In the genomic region with DNA sequence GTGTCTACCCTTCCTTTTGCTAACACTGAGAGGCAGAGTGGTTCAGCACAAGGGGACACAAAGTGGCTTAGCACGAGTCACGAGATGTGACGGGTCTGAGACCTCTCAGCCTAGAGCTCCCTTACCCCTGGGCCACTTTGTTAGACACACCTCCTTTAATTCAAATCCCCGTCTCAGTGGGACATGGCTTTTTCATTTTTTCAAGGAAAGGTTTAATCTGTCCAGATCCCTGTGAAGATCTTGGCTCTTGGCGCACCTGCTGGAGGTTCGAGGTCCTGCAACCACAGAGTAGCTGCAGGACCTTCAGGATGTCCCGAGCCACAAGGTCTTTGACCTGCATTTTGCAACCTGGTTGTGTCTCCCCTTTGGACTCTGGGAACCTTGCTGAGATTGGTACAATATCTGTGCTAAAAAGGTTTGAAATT, we compare ENCODE assay signal across 10 cellular contexts. TPM values are rescaled to one million over a fixed set of nuclear protein-coding genes. Genes with fewer than 3 reads are reported as not detected.
DNase-seq lines count a peak whose midpoint lies in the region; ATAC-seq and TF ChIP-seq lines count a peak whose summit lies in the region.
"Had no signal": no experiment of that assay in that cellular context is flagged by ENCODE, and none has a peak within 500 bp of the region (broad histone marks: within the 10 kb centered on the region; RNA-seq: fewer than 3 reads in every experiment).

No MANE protein-coding gene starts in this region.

- H2BK12ac ChIP-seq in neuronal stem cell (ENCODE audit: low read length) = no peak overlapping the region

- POLR2A ChIA-PET in HEK293T (lab: Yijun Ruan, JAX) (no interaction called here), SK-N-SH (lab: Yijun Ruan, JAX) (no interaction called here)

- no peak overlapping the region for H3K27ac ChIP-seq in SK-N-SH (ENCODE audit: low read depth in 2 of 2, low read length in 1 of 2)
- H3K27ac ChIP-seq in stomach smooth muscle (ENCODE audit: low read length) = peak overlapping the region; percentile 60
- no peak overlapping the region for H3K27ac ChIP-seq in neuronal stem cell (replicated peaks; ENCODE audit: low read length)

- no peak overlapping the region for H2BK120ac ChIP-seq in neuronal stem cell (ENCODE audit: low read depth, low read length)

- H3K9ac ChIP-seq in SK-N-SH (no peak overlapping the region), stomach smooth muscle (ENCODE audit: low read length in 2 of 2) (no peak overlapping the region), neuronal stem cell (ENCODE audit: low read depth, low read length, poor library complexity) (no peak overlapping the region)

- CTCF ChIA-PET in HEK293T (lab: Yijun Ruan, JAX) = interaction anchor here (0.7 to 1.2 kb wide), 2 partner anchors 14 to 97 kb away, joined by 3 read pairs; no protein-coding TSS in a partner anchor
- CTCF ChIA-PET in SK-N-SH (lab: Yijun Ruan, JAX) = no interaction called here

- no peaks in the 10 kb centered on the region for H3K9me3 ChIP-seq in SK-N-SH
- H3K9me3 ChIP-seq in stomach smooth muscle (ENCODE audit: control insufficient read depth in 2 of 2, low read length in 2 of 2) = no peaks in the 10 kb centered on the region
- H3K9me3 ChIP-seq in neuronal stem cell (replicated peaks in 1 of 2; ENCODE audit: control insufficient read depth in 2 of 2, insufficient read depth in 1 of 2, low read depth in 1 of 2, low read length in 2 of 2) = no peaks in the 10 kb centered on the region

- H3K9me2 ChIP-seq in SK-N-SH = no peaks in the 10 kb centered on the region

- H2AFZ ChIP-seq in SK-N-SH (ENCODE audit: low read depth) = no peak overlapping the region
- no peak overlapping the region for H2AFZ ChIP-seq in neuronal stem cell (ENCODE audit: low read length)

- H3K4me3 ChIP-seq in SK-N-SH (ENCODE audit: low read depth in 2 of 2, low read length in 1 of 2) = no peak overlapping the region
- no peak overlapping the region for H3K4me3 ChIP-seq in stomach smooth muscle (ENCODE audit: low read length in 2 of 2)
- H3K4me3 ChIP-seq in neuronal stem cell (ENCODE audit: low read length in 2 of 2) = no peak overlapping the region

- peaks cover 39% of the 10 kb centered on the region for H3F3A ChIP-seq in SK-N-SH (replicated peaks; ENCODE audit: insufficient read depth)

- no peak overlapping the region for H4K91ac ChIP-seq in neuronal stem cell (ENCODE audit: low read depth, low read length, poor library complexity)

- 53% methylated on average over 7 of the region's 7 CpGs for WGBS in SK-N-SH (ENCODE audit: low lambda C conversion rate)
- no CpG with 5 or more reads among the region's 7 CpGs for WGBS in neuronal stem cell (ENCODE audit: extremely low coverage in 2 of 2, insufficient read length in 2 of 2, insufficient replicate concordance in 1 of 2), 2 donors

- no peaks in the 10 kb centered on the region for H3K27me3 ChIP-seq in SK-N-SH (ENCODE audit: insufficient read depth)
- no peaks in the 10 kb centered on the region for H3K27me3 ChIP-seq in stomach smooth muscle (ENCODE audit: control insufficient read depth in 1 of 2, insufficient read depth in 2 of 2, low read length in 2 of 2)
- H3K27me3 ChIP-seq in neuronal stem cell (ENCODE audit: control insufficient read depth in 3 of 3, insufficient read depth in 3 of 3, low read depth in 1 of 3, low read length in 3 of 3) = no peaks in the 10 kb centered on the region

- 0 out of 2 replicates have a peak, but pooled peaks cover 2% of the 10 kb centered on the region for H4K20me1 ChIP-seq in SK-N-SH (ENCODE audit: insufficient read depth)

- no peak overlapping the region for H2BK5ac ChIP-seq in neuronal stem cell (ENCODE audit: low read length)

- no peak overlapping the region for H3K23ac ChIP-seq in neuronal stem cell (ENCODE audit: low read depth, low read length, poor library complexity)

- H3K9me3 Mint-ChIP-seq in glutamatergic neuron (ENCODE audit: unreplicated experiment) = no peaks in the 10 kb centered on the region
- H3K9me3 Mint-ChIP-seq in stimulated activated effector memory CD8-positive, alpha-beta T cell treated with anti-CD3 and anti-CD28 coated beads, Interleukin-12 subunit alpha, Interleukin-12 subunit beta, amount 100 ng/mL, for 72 hours = no peaks in the 10 kb centered on the region

- peaks cover 84% of the 10 kb centered on the region for H3K79me2 ChIP-seq in SK-N-SH (ENCODE audit: insufficient read depth)

- no peak overlapping the region for H2BK15ac ChIP-seq in neuronal stem cell (ENCODE audit: low read length)

- H3K27ac Mint-ChIP-seq in glutamatergic neuron (ENCODE audit: unreplicated experiment) = no peak overlapping the region
- no peak overlapping the region for H3K27ac Mint-ChIP-seq in stimulated activated effector memory CD8-positive, alpha-beta T cell treated with anti-CD3 and anti-CD28 coated beads, Interleukin-12 subunit alpha, Interleukin-12 subunit beta, amount 100 ng/mL, for 72 hours

- peaks cover 0 to 16% of the 10 kb centered on the region in 2 experiments for H3K36me3 ChIP-seq in SK-N-SH (replicated peaks in 1 of 2; ENCODE audit: control insufficient read depth in 1 of 2, insufficient read depth in 2 of 2, low read length in 1 of 2)
- H3K36me3 ChIP-seq in stomach smooth muscle (ENCODE audit: control insufficient read depth in 2 of 2, insufficient read depth in 2 of 2, low read length in 2 of 2) = peaks cover 0 to 3% of the 10 kb centered on the region in 2 donors
- peaks cover 0 to 18% of the 10 kb centered on the region in 2 donors for H3K36me3 ChIP-seq in neuronal stem cell (replicated peaks in 1 of 2; ENCODE audit: control insufficient read depth in 2 of 2, insufficient read depth in 2 of 2, low read length in 2 of 2)

- no peak overlapping the region for H3K4me3 Mint-ChIP-seq in glutamatergic neuron (ENCODE audit: unreplicated experiment)
- H3K4me3 Mint-ChIP-seq in stimulated activated effector memory CD8-positive, alpha-beta T cell treated with anti-CD3 and anti-CD28 coated beads, Interleukin-12 subunit alpha, Interleukin-12 subunit beta, amount 100 ng/mL, for 72 hours = no peak overlapping the region

- H3K4me2 ChIP-seq in SK-N-SH (no peak overlapping the region), neuronal stem cell (ENCODE audit: insufficient read depth, low read length, poor library complexity, severe bottlenecking) (no peak overlapping the region)

- no peak for TF ChIP-seq RAD21 in SK-N-SH (IDR thresholded peaks at IDR 0.05; ENCODE audit: low read length)

- peaks cover 21% of the 10 kb centered on the region for H3K4me1 Mint-ChIP-seq in glutamatergic neuron (ENCODE audit: low read depth, unreplicated experiment)
- H3K4me1 Mint-ChIP-seq in stimulated activated effector memory CD8-positive, alpha-beta T cell treated with anti-CD3 and anti-CD28 coated beads, Interleukin-12 subunit alpha, Interleukin-12 subunit beta, amount 100 ng/mL, for 72 hours = peaks cover 15% of the 10 kb centered on the region

- H3K4ac ChIP-seq in neuronal stem cell (ENCODE audit: low read length) = no peak overlapping the region

- H3K27me3 Mint-ChIP-seq in glutamatergic neuron (ENCODE audit: unreplicated experiment) = peaks cover 2% of the 10 kb centered on the region

- TF ChIP-seq CTCF in SK-N-SH (IDR thresholded peaks at IDR 0.05) (peak; percentile 49), glutamatergic neuron (IDR thresholded peaks at IDR 0.05; ENCODE audit: partially characterized antibody, unreplicated experiment) (peak; percentile 40)

- ATAC-seq in stimulated activated effector memory CD8-positive, alpha-beta T cell treated with anti-CD3 and anti-CD28 coated beads, Interleukin-12 subunit alpha, Interleukin-12 subunit beta, amount 100 ng/mL, for 72 hours = no peak

- DNase-seq in HEK293T (ENCODE audit: extremely low spot score) (peak; percentile 24), SK-N-SH (no peak), glutamatergic neuron (no peak), neuronal stem cell (ENCODE audit: low spot score) (no peak), middle frontal gyrus (ENCODE audit: extremely low spot score, low spot score) (no peak)
- no peak for DNase-seq in stimulated activated effector memory CD8-positive, alpha-beta T cell treated with anti-CD3 and anti-CD28 coated beads, Interleukin-12 subunit alpha, Interleukin-12 subunit beta, amount 100 ng/mL, for 72 hours (ENCODE audit: low spot score in 2 of 2)
- DNase-seq: activated CD4-positive, alpha-beta T cell treated with anti-CD3 and anti-CD28 coated beads for 4 hours; activated naive CD4-positive, alpha-beta T cell treated with anti-CD3 and anti-CD28 coated beads, Interleukin-2, amount 50 U/mL, for 16 hours; NCI-H2107 had no signal

- no peak for TF ChIP-seq EP300 in SK-N-SH (IDR thresholded peaks at IDR 0.05; ENCODE audit: borderline replicate concordance in 1 of 2, low read depth in 1 of 2, low read length in 1 of 2)

- no peak overlapping the region for H3K18ac ChIP-seq in neuronal stem cell (ENCODE audit: low read length)

- no peak overlapping the region for H4K8ac ChIP-seq in neuronal stem cell (ENCODE audit: low read depth, low read length)

- H3K4me1 ChIP-seq in SK-N-SH (ENCODE audit: control insufficient read depth in 1 of 2, insufficient read depth in 2 of 2, low read depth in 1 of 2, low read length in 1 of 2) (peaks cover 0 to 15% of the 10 kb centered on the region in 2 experiments; a peak in 1 of 4 replicates), stomach smooth muscle (ENCODE audit: control insufficient read depth, insufficient read depth, low read length) (peaks cover 58% of the 10 kb centered on the region), neuronal stem cell (ENCODE audit: control insufficient read depth in 2 of 2, insufficient read depth in 1 of 2, low read depth in 1 of 2, low read length in 2 of 2) (peaks cover 8 to 10% of the 10 kb centered on the region in 2 donors)

- H3K36me3 Mint-ChIP-seq in glutamatergic neuron (ENCODE audit: unreplicated experiment) = no peaks in the 10 kb centered on the region
- H3K36me3 Mint-ChIP-seq in stimulated activated effector memory CD8-positive, alpha-beta T cell treated with anti-CD3 and anti-CD28 coated beads, Interleukin-12 subunit alpha, Interleukin-12 subunit beta, amount 100 ng/mL, for 72 hours = no peaks in the 10 kb centered on the region

- peaks cover 2% of the 10 kb centered on the region for H3K79me1 ChIP-seq in neuronal stem cell (ENCODE audit: low read depth, low read length)

- H2AK5ac ChIP-seq in neuronal stem cell (ENCODE audit: low read depth, low read length) = no peak overlapping the region

- H3K14ac ChIP-seq in neuronal stem cell (ENCODE audit: low read length) = no peak overlapping the region

TF ChIP-seq in HEK293T, 16 proteins besides CTCF, POLR2A, EP300 and RAD21:
- TF ChIP-seq HDGF (IDR thresholded peaks at IDR 0.05; ENCODE audit: borderline replicate concordance) = no peak

TF ChIP-seq in SK-N-SH, 30 proteins besides CTCF, POLR2A, EP300 and RAD21 (continues in another document):
- TF ChIP-seq EZH2phosphoT487 (IDR thresholded peaks at IDR 0.05; ENCODE audit: borderline replicate concordance, low read depth) (no peak), MEF2A (IDR thresholded peaks at IDR 0.05; ENCODE audit: borderline replicate concordance, low read depth) (no peak), JUND (IDR thresholded peaks at IDR 0.05) (no peak), ELF1 (IDR thresholded peaks at IDR 0.05) (no peak), NRF1 (IDR thresholded peaks at IDR 0.05; ENCODE audit: low read depth, low read length) (no peak)

RNA-seq across cellular contexts. Expression of a gene that starts 52.0 kb away (rescaled TPM):
- polyA plus RNA-seq in SK-N-SH (2012; rRNA removed) = 6.6 and 9.3 TPM in 2 replicates
- polyA plus RNA-seq in SK-N-SH (2012; cell fraction: cytosol; rRNA removed) = 7.5 and 7.6 TPM in 2 replicates
- 14.7 and 18.5 TPM in 2 replicates for polyA plus RNA-seq in SK-N-SH (2012; cell fraction: nucleus; rRNA removed)
- 23.1 TPM for total RNA-seq in glutamatergic neuron (ENCODE audit: unreplicated experiment)
- polyA plus RNA-seq in neuronal stem cell (2013, experiment 1 of 2) = 9.2 TPM
- 10.2 TPM for polyA plus RNA-seq in neuronal stem cell (2013, experiment 2 of 2)
